8 cellular contexts compared by ENCODE assay signal in genomic region chr17:7177954-7178477, GRCh38. TPM values are rescaled to one million over a fixed set of nuclear protein-coding genes. Genes with fewer than 3 reads are reported as not detected.
A peak's percentile ranks its signal among the peaks of the same experiment; 100 is the strongest.
DNase-seq lines count a peak whose midpoint lies in the region; ATAC-seq and TF ChIP-seq lines count a peak whose summit lies in the region.

No MANE protein-coding gene starts in this region.

- H3K9me3 ChIP-seq in thoracic aorta = no peaks in the 10 kb centered on the region
- H3K9me3 ChIP-seq in effector memory CD4-positive, alpha-beta T cell (ENCODE audit: control insufficient read depth, low read length) = no peaks in the 10 kb centered on the region

- H3K27ac ChIP-seq in ACC112 (ENCODE audit: low read depth, low read length) = no peak overlapping the region
- no peak overlapping the region for H3K27ac ChIP-seq in thoracic aorta
- H3K27ac ChIP-seq in effector memory CD4-positive, alpha-beta T cell (ENCODE audit: insufficient read depth, low read length, poor library complexity, severe bottlenecking) = no peak overlapping the region

- no peaks in the 10 kb centered on the region for H3K27me3 ChIP-seq in ACC112 (ENCODE audit: insufficient read depth, low read length)
- H3K27me3 ChIP-seq in thoracic aorta (replicated peaks; ENCODE audit: insufficient read depth) = peaks cover 13% of the 10 kb centered on the region
- peaks cover 16% of the 10 kb centered on the region for H3K27me3 ChIP-seq in effector memory CD4-positive, alpha-beta T cell (replicated peaks; ENCODE audit: control insufficient read depth, insufficient read depth, low read length, poor library complexity, severe bottlenecking)

- DNase-seq in HFFc6 (no peak), iPS-NIHi11 (ENCODE audit: low spot score) (peak; percentile 66), thoracic aorta (ENCODE audit: low spot score) (no peak), NOMO-1 (lab: John Stamatoyannopoulos, UW; ENCODE audit: unreplicated experiment in 2 of 2) (no peak)
- DNase-seq in activated CD8-positive, alpha-beta T cell treated with anti-CD3 and anti-CD28 coated beads, Interleukin-2, amount 10 ng/mL, durations not matched to agents 7 days and 5 days = no peak
- no peak for DNase-seq in effector memory CD4-positive, alpha-beta T cell

- H3K4me1 ChIP-seq in ACC112 (ENCODE audit: control insufficient read depth, insufficient read depth, low read length, unreplicated experiment) (peaks cover 13% of the 10 kb centered on the region), thoracic aorta (ENCODE audit: control insufficient read depth in 1 of 2, low read depth in 2 of 2) (peaks cover 11 to 14% of the 10 kb centered on the region in 2 donors)
- H3K4me1 ChIP-seq in effector memory CD4-positive, alpha-beta T cell (ENCODE audit: control insufficient read depth, insufficient read depth, low read length, poor library complexity, severe bottlenecking) = peaks cover 23% of the 10 kb centered on the region

- H3K36me3 Mint-ChIP-seq in HFFc6 (ENCODE audit: low read depth) = no peaks in the 10 kb centered on the region
- no peaks in the 10 kb centered on the region for H3K36me3 Mint-ChIP-seq in activated CD8-positive, alpha-beta T cell treated with anti-CD3 and anti-CD28 coated beads, Interleukin-2, amount 10 ng/mL, durations not matched to agents 7 days and 5 days (ENCODE audit: low read depth)

- peak overlapping the region; percentile 75 for H2AFZ ChIP-seq in ACC112 (ENCODE audit: low read length, unreplicated experiment)

- peak overlapping the region; percentile 56 for H3K27ac Mint-ChIP-seq in HFFc6
- no peak overlapping the region for H3K27ac Mint-ChIP-seq in activated CD8-positive, alpha-beta T cell treated with anti-CD3 and anti-CD28 coated beads, Interleukin-2, amount 10 ng/mL, durations not matched to agents 7 days and 5 days

- no peaks in the 10 kb centered on the region; the same call in 1 of the 2 replicates for H3K4me1 Mint-ChIP-seq in HFFc6 (ENCODE audit: low read depth)
- H3K4me1 Mint-ChIP-seq in activated CD8-positive, alpha-beta T cell treated with anti-CD3 and anti-CD28 coated beads, Interleukin-2, amount 10 ng/mL, durations not matched to agents 7 days and 5 days (ENCODE audit: low read depth) = peaks cover 12% of the 10 kb centered on the region

- POLR2A ChIA-PET in activated CD8-positive, alpha-beta T cell treated with anti-CD3 and anti-CD28 coated beads, Interleukin-2, amount 10 ng/mL, durations not matched to agents 7 days and 5 days (lab: Charles Lee) = interaction anchor here (1.5 kb wide), 1 partner anchor 132 kb away, joined by 4 read pairs; no protein-coding TSS in a partner anchor

- H3K4me3 ChIP-seq in ACC112 (ENCODE audit: low read depth, low read length) (peak overlapping the region; percentile 73), thoracic aorta (peak overlapping the region; percentile 61)
- no peak overlapping the region for H3K4me3 ChIP-seq in effector memory CD4-positive, alpha-beta T cell (ENCODE audit: insufficient read depth, low read depth, low read length, poor library complexity, severe bottlenecking)

- peaks cover 17% of the 10 kb centered on the region for H3K27me3 Mint-ChIP-seq in HFFc6 (ENCODE audit: insufficient read depth)
- H3K27me3 Mint-ChIP-seq in activated CD8-positive, alpha-beta T cell treated with anti-CD3 and anti-CD28 coated beads, Interleukin-2, amount 10 ng/mL, durations not matched to agents 7 days and 5 days (ENCODE audit: low read depth) = peaks cover 14% of the 10 kb centered on the region

- H3K4me3 Mint-ChIP-seq in HFFc6 = no peak overlapping the region
- peak overlapping the region; percentile 48 for H3K4me3 Mint-ChIP-seq in activated CD8-positive, alpha-beta T cell treated with anti-CD3 and anti-CD28 coated beads, Interleukin-2, amount 10 ng/mL, durations not matched to agents 7 days and 5 days

- TF ChIP-seq CTCF in HFFc6 (IDR thresholded peaks at IDR 0.05) = no peak
- TF ChIP-seq CTCF in thoracic aorta (IDR thresholded peaks at IDR 0.05) = no peak

- ATAC-seq in activated CD8-positive, alpha-beta T cell treated with anti-CD3 and anti-CD28 coated beads, Interleukin-2, amount 10 ng/mL, durations not matched to agents 7 days and 5 days = no peak
- no peak for ATAC-seq in thoracic aorta (ENCODE audit: insufficient number of reproducible peaks, low FRiP score, low read depth)
- no peak for ATAC-seq in GM18498 (IDR thresholded peaks at IDR 0.05; ENCODE audit: unreplicated experiment)

- CTCF ChIA-PET in activated CD8-positive, alpha-beta T cell treated with anti-CD3 and anti-CD28 coated beads, Interleukin-2, amount 10 ng/mL, durations not matched to agents 7 days and 5 days (lab: Charles Lee) = interaction anchor here (0.7 to 3.9 kb wide), 29 partner anchors 8 to 264 kb away, joined by 3 to 59 read pairs (median 5); partner anchors contain the start of genes NEURL4 and TMEM102

- no peaks in the 10 kb centered on the region for H3K79me2 ChIP-seq in ACC112 (ENCODE audit: control insufficient read depth, insufficient read depth, low read length, unreplicated experiment)

- H3K36me3 ChIP-seq in ACC112 (ENCODE audit: insufficient read depth, low read length) = no peaks in the 10 kb centered on the region
- H3K36me3 ChIP-seq in thoracic aorta = no peaks in the 10 kb centered on the region
- H3K36me3 ChIP-seq in effector memory CD4-positive, alpha-beta T cell (ENCODE audit: control insufficient read depth, insufficient read depth, low read length) = no peaks in the 10 kb centered on the region

- H3K9me3 Mint-ChIP-seq in HFFc6 = no peaks in the 10 kb centered on the region
- no peaks in the 10 kb centered on the region for H3K9me3 Mint-ChIP-seq in activated CD8-positive, alpha-beta T cell treated with anti-CD3 and anti-CD28 coated beads, Interleukin-2, amount 10 ng/mL, durations not matched to agents 7 days and 5 days (ENCODE audit: insufficient read depth)

RNA-seq across cellular contexts. Expression of gene ASGR1, which starts 1.2 kb away (rescaled TPM):
- 1 to 10 TPM in 2 of 6 experiments, under 1 TPM in 4; 0.71 to 1.4 (median 0.83) TPM for total RNA-seq in HFFc6 (2021; fragmentation: NEBNext Ultra II Directional; extraction: Animal tissue kit (Norgen Biotek cat#: 25700))
- 1 to 10 TPM in 1 of 2 experiments, under 1 TPM in 1; 0.63 to 1.3 TPM for total RNA-seq in activated CD8-positive, alpha-beta T cell treated with anti-CD3 and anti-CD28 coated beads, Interleukin-2, amount 10 ng/mL, durations not matched to agents 7 days and 5 days
- 1 to 10 TPM; 1.9 to 5.4 TPM for total RNA-seq in thoracic aorta

RNA-seq across cellular contexts. Expression of gene DLG4, which starts 41.6 kb away (rescaled TPM):
- 10 to 100 TPM; 27.8 to 34.3 (median 28.1) TPM for total RNA-seq in HFFc6 (2021; fragmentation: NEBNext Ultra II Directional; extraction: Animal tissue kit (Norgen Biotek cat#: 25700))
- 10 to 100 TPM; 10.1 to 11.7 TPM for total RNA-seq in activated CD8-positive, alpha-beta T cell treated with anti-CD3 and anti-CD28 coated beads, Interleukin-2, amount 10 ng/mL, durations not matched to agents 7 days and 5 days
- 10 to 100 TPM; 14.0 to 14.8 TPM for total RNA-seq in thoracic aorta

RNA-seq across cellular contexts. Expression of gene ACADVL, which starts 41.7 kb away (rescaled TPM):
- total RNA-seq in HFFc6 (2021; fragmentation: NEBNext Ultra II Directional; extraction: Animal tissue kit (Norgen Biotek cat#: 25700)) = 100 to 1,000 TPM; 378 to 463 (median 405) TPM
- 100 to 1,000 TPM; 348 to 371 TPM for total RNA-seq in activated CD8-positive, alpha-beta T cell treated with anti-CD3 and anti-CD28 coated beads, Interleukin-2, amount 10 ng/mL, durations not matched to agents 7 days and 5 days
- 100 to 1,000 TPM; 369 to 471 TPM for total RNA-seq in thoracic aorta

RNA-seq across cellular contexts. Expression of gene DVL2, which starts 56.3 kb away (rescaled TPM):
- 10 to 100 TPM; 24.9 to 29.1 (median 27.0) TPM for total RNA-seq in HFFc6 (2021; fragmentation: NEBNext Ultra II Directional; extraction: Animal tissue kit (Norgen Biotek cat#: 25700))
- 10 to 100 TPM; 52.4 to 56.6 TPM for total RNA-seq in activated CD8-positive, alpha-beta T cell treated with anti-CD3 and anti-CD28 coated beads, Interleukin-2, amount 10 ng/mL, durations not matched to agents 7 days and 5 days
- 10 to 100 TPM; 52.8 to 68.5 TPM for total RNA-seq in thoracic aorta
